13 cellular contexts compared by ENCODE assay signal in genomic region chr4:98148856-98149255, GRCh38. TPM values are rescaled to one million over a fixed set of nuclear protein-coding genes. Genes with fewer than 3 reads are reported as not detected.
DNase-seq lines count a peak whose midpoint lies in the region; ATAC-seq and TF ChIP-seq lines count a peak whose summit lies in the region.
"Had no signal": no experiment of that assay in that cellular context is flagged by ENCODE, and none has a peak within 500 bp of the region (broad histone marks: within the 10 kb centered on the region; RNA-seq: fewer than 3 reads in every experiment).

No MANE protein-coding gene starts in this region.

- intact Hi-C loops in lower lobe of right lung (cut with DNase I) = no loop called here

- no peaks in the 10 kb centered on the region for H3K36me3 Mint-ChIP-seq in naive thymus-derived CD8-positive, alpha-beta T cell

- DNase-seq in NCI-H1436 (lab: John Stamatoyannopoulos, UW) (peak; percentile 9), NCI-H1436 treated with DMSO at 0.1 percent for 48 hours (lab: John Stamatoyannopoulos, UW) (no peak), SHP77 treated with DMSO at 0.1 percent for 48 hours (lab: John Stamatoyannopoulos, UW) (peak; percentile 25), lower lobe of right lung (no peak), occipital lobe (lab: John Stamatoyannopoulos, UW) (no peak)
- no peak for DNase-seq in naive thymus-derived CD8-positive, alpha-beta T cell
- DNase-seq: Calu3; NCI-H446 treated with DMSO at 0.1 percent for 48 hours; stimulated activated CD4-positive, alpha-beta T cell treated with anti-CD3 and anti-CD28 coated beads, Interleukin-12 subunit alpha, Interleukin-12 subunit beta, amount 100 ng/mL, for 4 hours had no signal

- H3K27ac Mint-ChIP-seq in naive thymus-derived CD8-positive, alpha-beta T cell = no peak overlapping the region

- POLR2A ChIA-PET in naive thymus-derived CD8-positive, alpha-beta T cell (lab: Charles Lee) = no interaction called here

- TF ChIP-seq RAD21 in Ishikawa (IDR thresholded peaks at IDR 0.05; ENCODE audit: low read depth) = no peak

- peaks cover 2 to 24% (median 9%) of the 10 kb centered on the region in 4 donors for H3K4me1 Mint-ChIP-seq in naive thymus-derived CD8-positive, alpha-beta T cell

- H3K4me3 ChIP-seq in lower lobe of right lung = no peak overlapping the region
- H3K4me3 ChIP-seq: coronary artery, lung had no signal

- TF ChIP-seq EP300 in Ishikawa (IDR thresholded peaks at IDR 0.05; ENCODE audit: borderline replicate concordance) = no peak

- peaks cover 0 to 3% (median 1%) of the 10 kb centered on the region in 5 donors for H3K27me3 Mint-ChIP-seq in naive thymus-derived CD8-positive, alpha-beta T cell

- no peak overlapping the region for H3K4me3 Mint-ChIP-seq in naive thymus-derived CD8-positive, alpha-beta T cell

- ATAC-seq in lower lobe of right lung (peak; percentile 90 to 92), GM21529 (IDR thresholded peaks at IDR 0.05; ENCODE audit: unreplicated experiment) (no peak)
- no peak for ATAC-seq in naive thymus-derived CD8-positive, alpha-beta T cell

- no peaks in the 10 kb centered on the region for H3K4me1 ChIP-seq in lower lobe of right lung

- no peaks in the 10 kb centered on the region for H3K27me3 ChIP-seq in lower lobe of right lung (ENCODE audit: low read depth)

- no peak overlapping the region for H3K27ac ChIP-seq in lower lobe of right lung
- H3K27ac ChIP-seq: coronary artery had no signal

- no peaks in the 10 kb centered on the region for H3K36me3 ChIP-seq in lower lobe of right lung

- H3K9me3 ChIP-seq in lower lobe of right lung = no peaks in the 10 kb centered on the region

- H3K9me3 Mint-ChIP-seq in naive thymus-derived CD8-positive, alpha-beta T cell = no peaks in the 10 kb centered on the region

- TF ChIP-seq CTCF in lower lobe of right lung (IDR thresholded peaks at IDR 0.05) = no peak

TF ChIP-seq in Ishikawa, 13 proteins besides CTCF, POLR2A, EP300 and RAD21:
- no peak for TF ChIP-seq REST (IDR thresholded peaks at IDR 0.05; ENCODE audit: low read depth)
- no peak for TF ChIP-seq USF1 (IDR thresholded peaks at IDR 0.05)
- no peak for TF ChIP-seq NFIC (IDR thresholded peaks at IDR 0.05)
- TF ChIP-seq CEBPB (IDR thresholded peaks at IDR 0.05) = peak; percentile 75
- TF ChIP-seq YY1 (IDR thresholded peaks at IDR 0.05; ENCODE audit: low read depth) = no peak
- no peak for TF ChIP-seq FOXM1 (IDR thresholded peaks at IDR 0.05; ENCODE audit: borderline replicate concordance, low read depth)
- TF ChIP-seq TCF12 (IDR thresholded peaks at IDR 0.05; ENCODE audit: low read depth) = no peak

RNA-seq across cellular contexts. Expression of gene STPG2, which starts 5.6 kb away (rescaled TPM):
- total RNA-seq in lower lobe of right lung (1.1 TPM), occipital lobe (15.6 TPM)
- under 1 TPM in 1 of 2 experiments, not detected in 1; 0.47 TPM for total RNA-seq in naive thymus-derived CD8-positive, alpha-beta T cell
- under 1 TPM in 2 of 3 donors, not detected in 1; 0.09 to 0.10 TPM for polyA plus RNA-seq in naive thymus-derived CD8-positive, alpha-beta T cell
- total RNA-seq: Calu3 had no signal

Comparison
In these comparisons a context has a peak if more than half of its experiments do, and no peak if none do; other contexts are left out.
1. DNase-seq: peak in NCI-H1436 (single experiment) and SHP77 treated with DMSO at 0.1 percent for 48 hours (single experiment); none in NCI-H1436 treated with DMSO at 0.1 percent for 48 hours (single experiment), lower lobe of right lung (single experiment), naive thymus-derived CD8-positive, alpha-beta T cell (0 of 10) and occipital lobe (single experiment).
2. ATAC-seq: peak in lower lobe of right lung (2 of 2); none in GM21529 (single experiment) and naive thymus-derived CD8-positive, alpha-beta T cell (0 of 2).